ENCODE assay signal across 8 cellular contexts in the genomic region with DNA sequence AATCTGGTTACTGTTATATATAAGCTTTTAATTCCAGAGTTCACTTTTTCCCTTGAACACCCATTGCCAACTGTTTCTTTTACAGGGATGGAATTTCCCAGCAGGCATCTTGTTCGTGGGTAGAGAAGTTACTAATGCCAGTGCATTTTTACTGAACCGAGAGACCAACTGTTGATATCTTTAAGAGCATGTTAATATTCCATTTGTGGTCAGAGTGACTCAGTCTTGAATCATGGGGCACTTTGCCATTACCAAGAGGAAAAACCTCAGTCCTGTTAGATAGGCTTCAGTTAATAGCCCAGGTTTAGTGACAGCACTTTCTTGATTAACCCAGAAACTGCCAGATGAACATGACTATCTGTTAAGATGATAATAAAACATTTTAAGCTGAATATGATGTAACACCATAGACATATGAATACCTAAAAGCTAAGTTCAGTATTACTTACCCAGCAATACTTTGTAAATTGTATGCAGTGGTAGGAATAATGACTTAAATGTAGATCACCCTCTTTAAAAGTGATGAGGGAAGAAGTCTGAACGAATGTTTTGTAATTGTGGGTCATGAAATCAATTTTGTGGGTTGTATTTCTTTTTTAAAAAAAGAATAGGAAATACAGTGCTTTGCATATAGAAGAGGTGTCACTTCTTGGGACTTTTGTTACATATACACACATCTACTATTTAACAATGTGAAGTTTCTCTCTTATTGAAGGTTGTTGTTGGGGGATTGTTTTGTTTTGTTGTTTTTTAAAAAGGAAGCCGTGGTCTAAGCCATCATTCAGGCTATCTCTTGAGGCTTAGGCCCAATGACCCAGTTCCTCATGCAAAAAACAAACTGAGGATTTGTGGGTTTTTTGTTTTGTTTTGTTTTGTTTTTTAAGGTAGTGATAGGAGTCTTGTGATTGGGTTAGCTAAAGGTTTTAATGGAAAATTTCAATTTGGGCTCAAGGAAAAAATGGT.
A peak's percentile ranks its signal among the peaks of the same experiment; 100 is the strongest.
DNase-seq lines count a peak whose midpoint lies in the region; ATAC-seq and TF ChIP-seq lines count a peak whose summit lies in the region.

No MANE protein-coding gene starts in this region.

- DNase-seq in activated T-cell treated with anti-CD3 and anti-CD28 coated beads for 24 hours (ENCODE audit: low read depth) (peak; percentile 24), OCI-M1 (lab: John Stamatoyannopoulos, UW) (peak; percentile 95), colonic mucosa (peak; percentile 26), NCI-H524 (lab: John Stamatoyannopoulos, UW) (no peak), iPS-NIHi7 (ENCODE audit: extremely low spot score) (no peak)
- no peak for DNase-seq in activated T-cell treated with anti-CD3 and anti-CD28 coated beads, Interleukin-2, amount 50 U/mL, for 1 hour

- TF ChIP-seq CTCF in colonic mucosa (IDR thresholded peaks at IDR 0.05), result no peak

- H3K27ac ChIP-seq in colonic mucosa (peak overlapping the region; percentile 37), muscle layer of duodenum (ENCODE audit: low read length) (peak overlapping the region; percentile 59)

- no peak overlapping the region for H3K9ac ChIP-seq in colonic mucosa (ENCODE audit: low read depth in 2 of 2, low read length in 2 of 2)

- intact Hi-C loops in colonic mucosa (cut with DNase I), result loop anchor here (10.0 kb wide), 1 partner anchor 98 kb away; the partner anchor contains the start of gene ARHGEF12

- no peaks in the 10 kb centered on the region for H3K27me3 ChIP-seq in colonic mucosa
- H3K27me3 ChIP-seq in muscle layer of duodenum (ENCODE audit: low read depth, low read length), result no peaks in the 10 kb centered on the region

- H3K4me3 ChIP-seq in colonic mucosa (no peak overlapping the region), muscle layer of duodenum (ENCODE audit: low read depth in 1 of 2, low read length in 2 of 2) (no peak overlapping the region)

- H3K4me1 ChIP-seq in colonic mucosa (no peaks in the 10 kb centered on the region), muscle layer of duodenum (ENCODE audit: control insufficient read depth in 1 of 2, insufficient read depth in 2 of 2, low read length in 2 of 2) (peaks cover 0 to 7% of the 10 kb centered on the region in 2 donors)

- H3K36me3 ChIP-seq in colonic mucosa (no peaks in the 10 kb centered on the region), muscle layer of duodenum (ENCODE audit: control insufficient read depth in 1 of 2, insufficient read depth in 2 of 2, low read length in 2 of 2) (peaks cover 8 to 10% of the 10 kb centered on the region in 2 donors)

- H3K9me3 ChIP-seq in colonic mucosa, result no peaks in the 10 kb centered on the region
- no peaks in the 10 kb centered on the region for H3K9me3 ChIP-seq in muscle layer of duodenum (ENCODE audit: control insufficient read depth in 1 of 2, low read length in 2 of 2)

- no peak for ATAC-seq in GM19455 (IDR thresholded peaks at IDR 0.05; ENCODE audit: unreplicated experiment)

Comparison
In these comparisons a context has a peak if more than half of its experiments do, and no peak if none do; other contexts are left out.
1. DNase-seq: peak in activated T-cell treated with anti-CD3 and anti-CD28 coated beads for 24 hours (single experiment), OCI-M1 (single experiment) and colonic mucosa (single experiment); none in activated T-cell treated with anti-CD3 and anti-CD28 coated beads, Interleukin-2, amount 50 U/mL, for 1 hour (single experiment), NCI-H524 (0 of 2) and iPS-NIHi7 (single experiment).